In genomic region chr3:111763101-111763500, GRCh38 we compare ENCODE assay signal across 15 cellular contexts.
A peak's percentile ranks its signal among the peaks of the same experiment; 100 is the strongest.
DNase-seq lines count a peak whose midpoint lies in the region; ATAC-seq and TF ChIP-seq lines count a peak whose summit lies in the region.
"Had no signal": no experiment of that assay in that cellular context is flagged by ENCODE, and none has a peak within 500 bp of the region (broad histone marks: within the 10 kb centered on the region; RNA-seq: fewer than 3 reads in every experiment).

No MANE protein-coding gene starts in this region.

- peaks cover 64% of the 10 kb centered on the region for H3K4me1 Mint-ChIP-seq in nephron
- H3K4me1 Mint-ChIP-seq in natural killer cell treated with Interleukin-12 subunit alpha and Interleukin-12 subunit beta and Interleukin-15 and Interleukin-18, amount 100 ng/mL, for 72 hours (ENCODE audit: low read depth in 2 of 2) = peaks cover 0 to 10% of the 10 kb centered on the region in 2 donors

- H3K4me3 Mint-ChIP-seq in nephron = no peak overlapping the region
- H3K4me3 Mint-ChIP-seq in natural killer cell treated with Interleukin-12 subunit alpha and Interleukin-12 subunit beta and Interleukin-15 and Interleukin-18, amount 100 ng/mL, for 72 hours = no peak overlapping the region
- H3K4me3 Mint-ChIP-seq: activated CD8-positive, alpha-beta T cell treated with anti-CD3 and anti-CD28 coated beads, Interleukin-2, amount 10 ng/mL, durations not matched to agents 7 days and 5 days; activated naive CD8-positive, alpha-beta T cell treated with anti-CD3 and anti-CD28 coated beads for 36 hours; T-helper 1 cell treated with Interleukin-12 subunit alpha and Interleukin-12 subunit beta and Interleukin-4 antibody, amounts not matched to agents 30 μg/mL and 1 μg/mL, for 36 hours had no signal

- intact Hi-C loops in heart right ventricle (cut with DNase I) = no loop called here
- intact Hi-C loops in Right ventricle myocardium superior (cut with DNase I) = no loop called here
- intact Hi-C loops in esophagus squamous epithelium (cut with DNase I) = no loop called here
- intact Hi-C loops in upper lobe of right lung (cut with DNase I) = no loop called here

- WGBS in heart right ventricle, 2 donors = 63 to 75% methylated on average over 2 of the region's 2 CpGs
- 32 to 37% methylated on average over 2 of the region's 2 CpGs for WGBS in esophagus squamous epithelium, 2 donors

- TF ChIP-seq POLR2A in esophagus squamous epithelium (IDR thresholded peaks at IDR 0.05) = no peak

- TF ChIP-seq CTCF in heart right ventricle (IDR thresholded peaks at IDR 0.05) (no peak), esophagus squamous epithelium (IDR thresholded peaks at IDR 0.05) (no peak), nephron (IDR thresholded peaks at IDR 0.05; ENCODE audit: unreplicated experiment in 3 of 3) (no peak), upper lobe of right lung (IDR thresholded peaks at IDR 0.05) (no peak)

- H3K36me3 ChIP-seq in heart right ventricle (no peaks in the 10 kb centered on the region), esophagus squamous epithelium (no peaks in the 10 kb centered on the region), upper lobe of right lung (no peaks in the 10 kb centered on the region)

- H3K9me3 ChIP-seq in heart right ventricle (no peaks in the 10 kb centered on the region), esophagus squamous epithelium (no peaks in the 10 kb centered on the region), upper lobe of right lung (no peaks in the 10 kb centered on the region)

- H3K36me3 Mint-ChIP-seq in nephron (ENCODE audit: low read depth) = peaks cover 7% of the 10 kb centered on the region
- H3K36me3 Mint-ChIP-seq in natural killer cell treated with Interleukin-12 subunit alpha and Interleukin-12 subunit beta and Interleukin-15 and Interleukin-18, amount 100 ng/mL, for 72 hours = no peaks in the 10 kb centered on the region

- no peak overlapping the region for H3K4me3 ChIP-seq in heart right ventricle
- H3K4me3 ChIP-seq in esophagus squamous epithelium = no peak overlapping the region
- H3K4me3 ChIP-seq in upper lobe of right lung = no peak overlapping the region

- DNase-seq in heart right ventricle = no peak
- no peak for DNase-seq in Right ventricle myocardium superior
- DNase-seq in esophagus squamous epithelium (lab: John Stamatoyannopoulos, UW) = no peak
- DNase-seq in upper lobe of right lung = no peak
- DNase-seq in natural killer cell treated with Interleukin-12 subunit alpha and Interleukin-12 subunit beta and Interleukin-15 and Interleukin-18, amount 100 ng/mL, for 72 hours (ENCODE audit: low spot score) = no peak
- no peak for DNase-seq in NCI-H69 (lab: John Stamatoyannopoulos, UW)
- DNase-seq: activated CD8-positive, alpha-beta T cell treated with anti-CD3 and anti-CD28 coated beads, Interleukin-2, amount 10 ng/mL, durations not matched to agents 7 days and 5 days; activated naive CD8-positive, alpha-beta T cell treated with anti-CD3 and anti-CD28 coated beads for 36 hours; DMS153; NCI-H146; nucleus accumbens; stimulated activated CD4-positive, alpha-beta T cell treated with anti-CD3 and anti-CD28 coated beads, Interleukin-4, amount 100 ng/mL, for 24 hours had no signal

- peak overlapping the region; percentile 83 to 95 (median 94) for H3K27ac Mint-ChIP-seq in nephron
- H3K27ac Mint-ChIP-seq in natural killer cell treated with Interleukin-12 subunit alpha and Interleukin-12 subunit beta and Interleukin-15 and Interleukin-18, amount 100 ng/mL, for 72 hours = no peak overlapping the region
- H3K27ac Mint-ChIP-seq: activated CD8-positive, alpha-beta T cell treated with anti-CD3 and anti-CD28 coated beads, Interleukin-2, amount 10 ng/mL, durations not matched to agents 7 days and 5 days; activated naive CD8-positive, alpha-beta T cell treated with anti-CD3 and anti-CD28 coated beads for 36 hours; T-helper 1 cell treated with Interleukin-12 subunit alpha and Interleukin-12 subunit beta and Interleukin-4 antibody, amounts not matched to agents 30 μg/mL and 1 μg/mL, for 36 hours had no signal

- H3K9me3 Mint-ChIP-seq in nephron = peaks cover 6% of the 10 kb centered on the region
- no peaks in the 10 kb centered on the region for H3K9me3 Mint-ChIP-seq in natural killer cell treated with Interleukin-12 subunit alpha and Interleukin-12 subunit beta and Interleukin-15 and Interleukin-18, amount 100 ng/mL, for 72 hours
- H3K9me3 Mint-ChIP-seq: activated naive CD8-positive, alpha-beta T cell treated with anti-CD3 and anti-CD28 coated beads for 36 hours; T-helper 1 cell treated with Interleukin-12 subunit alpha and Interleukin-12 subunit beta and Interleukin-4 antibody, amounts not matched to agents 30 μg/mL and 1 μg/mL, for 36 hours had no signal

- H3K27me3 Mint-ChIP-seq in nephron (ENCODE audit: low read depth) = no peaks in the 10 kb centered on the region
- no peaks in the 10 kb centered on the region for H3K27me3 Mint-ChIP-seq in natural killer cell treated with Interleukin-12 subunit alpha and Interleukin-12 subunit beta and Interleukin-15 and Interleukin-18, amount 100 ng/mL, for 72 hours
- H3K27me3 Mint-ChIP-seq: activated naive CD8-positive, alpha-beta T cell treated with anti-CD3 and anti-CD28 coated beads for 36 hours had no signal

- H3K27ac ChIP-seq in heart right ventricle (peak overlapping the region; percentile 0 to 72 (median 54)), esophagus squamous epithelium (peak overlapping the region; percentile 83 to 94 (median 92)), upper lobe of right lung (peak overlapping the region; percentile 14)

- peak in 4 of 8 donors; percentile 4 to 14 (median 8) for ATAC-seq in heart right ventricle
- ATAC-seq in Right ventricle myocardium superior (ENCODE audit: poor library complexity) = no peak
- no peak for ATAC-seq in upper lobe of right lung
- ATAC-seq in natural killer cell treated with Interleukin-12 subunit alpha and Interleukin-12 subunit beta and Interleukin-15 and Interleukin-18, amount 100 ng/mL, for 72 hours = no peak
- no peak for ATAC-seq in HG03196 (IDR thresholded peaks at IDR 0.05; ENCODE audit: unreplicated experiment)
- ATAC-seq: activated CD8-positive, alpha-beta T cell treated with anti-CD3 and anti-CD28 coated beads, Interleukin-2, amount 10 ng/mL, durations not matched to agents 7 days and 5 days had no signal

- peaks cover 4 to 47% (median 39%) of the 10 kb centered on the region in 9 donors for H3K4me1 ChIP-seq in heart right ventricle
- peaks cover 17 to 68% (median 52%) of the 10 kb centered on the region in 3 donors for H3K4me1 ChIP-seq in esophagus squamous epithelium
- peaks cover 20% of the 10 kb centered on the region for H3K4me1 ChIP-seq in upper lobe of right lung

- H3K27me3 ChIP-seq in heart right ventricle (no peaks in the 10 kb centered on the region), esophagus squamous epithelium (no peaks in the 10 kb centered on the region), upper lobe of right lung (no peaks in the 10 kb centered on the region)

Comparison
In these comparisons a context has a peak if more than half of its experiments do, and no peak if none do; other contexts are left out.
1. H3K27ac ChIP-seq: peak in every context shown above with its lines; median percentile 92 in esophagus squamous epithelium; 54 in heart right ventricle; 14 in upper lobe of right lung.
2. H3K27ac Mint-ChIP-seq: peak in nephron (3 of 3); none in natural killer cell treated with Interleukin-12 subunit alpha and Interleukin-12 subunit beta and Interleukin-15 and Interleukin-18, amount 100 ng/mL, for 72 hours (0 of 2).